In the genomic region with DNA sequence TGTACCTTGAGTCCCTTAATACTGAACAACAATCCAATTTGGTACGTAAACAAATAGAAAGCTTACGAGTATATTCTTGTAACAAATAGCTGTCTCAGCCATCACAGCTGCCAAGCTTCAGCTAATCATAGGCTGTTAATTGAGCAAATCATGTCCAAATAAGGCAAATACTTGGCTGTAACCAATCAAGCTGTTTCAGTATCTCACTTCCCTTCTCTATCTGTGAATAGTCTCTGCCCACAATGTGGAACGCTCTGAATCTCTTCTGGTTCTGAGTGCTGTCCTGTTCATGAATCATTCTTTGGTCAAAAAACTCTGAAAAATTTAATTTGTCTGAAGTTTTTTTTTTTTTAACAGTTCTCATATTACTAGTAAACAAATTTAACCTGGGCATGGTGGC, we compare ENCODE assay signal across 1 cellular context.
TF ChIP-seq lines count a peak whose summit lies in the region.

No MANE protein-coding gene starts in this region.

TF ChIP-seq in GM23338, 12 proteins besides CTCF, POLR2A, EP300 and RAD21 (continued from another document):
- TF ChIP-seq STAT1 (IDR thresholded peaks at IDR 0.05; ENCODE audit: unreplicated experiment) (no peak), ETS1 (IDR thresholded peaks at IDR 0.05) (no peak), POLR2AphosphoS5 (IDR thresholded peaks at IDR 0.05; ENCODE audit: low read depth) (no peak), EZH2phosphoT487 (IDR thresholded peaks at IDR 0.05; ENCODE audit: unreplicated experiment) (no peak), JUNB (IDR thresholded peaks at IDR 0.05; ENCODE audit: unreplicated experiment) (no peak), NANOG (IDR thresholded peaks at IDR 0.05; ENCODE audit: borderline replicate concordance) (no peak), ZNF331 (CRISPR knock-in tag; IDR thresholded peaks at IDR 0.05; ENCODE audit: low read depth) (no peak), ZNF462 (CRISPR knock-in tag; IDR thresholded peaks at IDR 0.05) (no peak), ZNF114 (CRISPR knock-in tag; IDR thresholded peaks at IDR 0.05) (no peak)
